Comparison of ENCODE assay signal across 9 cellular contexts in genomic region chr3:42263354-42264346, GRCh38. TPM values are rescaled to one million over a fixed set of nuclear protein-coding genes. Genes with fewer than 3 reads are reported as not detected.
DNase-seq lines count a peak whose midpoint lies in the region; ATAC-seq and TF ChIP-seq lines count a peak whose summit lies in the region.
"Had no signal": no experiment of that assay in that cellular context is flagged by ENCODE, and none has a peak within 500 bp of the region (broad histone marks: within the 10 kb centered on the region; RNA-seq: fewer than 3 reads in every experiment).

No MANE protein-coding gene starts in this region.

- H3K27me3 ChIP-seq in WERI-Rb-1 (ENCODE audit: insufficient read depth, low read depth, severe bottlenecking): peaks cover 30% of the 10 kb centered on the region

- peak; percentile 36; the same call in 1 of the 2 replicates for TF ChIP-seq CTCF in WERI-Rb-1 (IDR thresholded peaks at IDR 0.05; ENCODE audit: low read depth, low read length)

- intact Hi-C loops in activated CD4-positive, alpha-beta T cell treated with anti-CD3 and anti-CD28 coated beads, Interleukin-2, amount 10 ng/mL, durations not matched to agents 24 days and 14 days (cut with micrococcal nuclease): no loop called here

- no peak overlapping the region for H3K27ac ChIP-seq in WERI-Rb-1
- H3K27ac ChIP-seq: BLaER1 treated with 17β-estradiol and CSF1 and Interleukin-3, amounts not matched to agents 10 nM and 100 nM had no signal

- no peak overlapping the region for H3K4me3 Mint-ChIP-seq in activated CD4-positive, alpha-beta T cell treated with anti-CD3 and anti-CD28 coated beads, Interleukin-2, amount 10 ng/mL, durations not matched to agents 24 days and 14 days
- peak overlapping the region; percentile 42 for H3K4me3 Mint-ChIP-seq in stimulated activated memory B cell treated with anti-CD40 and anti-IgM and Interleukin-4, amounts not matched to agents 10 μg/mL and 1 μg/mL and 100 μg/mL, for 72 hours

- no peaks in the 10 kb centered on the region for H3K9me3 ChIP-seq in WERI-Rb-1 (ENCODE audit: severe bottlenecking)

- ATAC-seq in stimulated activated memory B cell treated with anti-CD40 and anti-IgM and Interleukin-4, amounts not matched to agents 10 μg/mL and 1 μg/mL and 100 μg/mL, for 72 hours: peak; percentile 48
- ATAC-seq in HG02759 (IDR thresholded peaks at IDR 0.05; ENCODE audit: unreplicated experiment): no peak
- ATAC-seq in GM21390 (IDR thresholded peaks at IDR 0.05; ENCODE audit: unreplicated experiment): no peak
- no peak for ATAC-seq in HG03439 (IDR thresholded peaks at IDR 0.05; ENCODE audit: unreplicated experiment)

- no peaks in the 10 kb centered on the region for H3K9me3 Mint-ChIP-seq in activated CD4-positive, alpha-beta T cell treated with anti-CD3 and anti-CD28 coated beads, Interleukin-2, amount 10 ng/mL, durations not matched to agents 24 days and 14 days
- peaks cover 3% of the 10 kb centered on the region for H3K9me3 Mint-ChIP-seq in stimulated activated memory B cell treated with anti-CD40 and anti-IgM and Interleukin-4, amounts not matched to agents 10 μg/mL and 1 μg/mL and 100 μg/mL, for 72 hours

- H3K4me1 Mint-ChIP-seq in activated CD4-positive, alpha-beta T cell treated with anti-CD3 and anti-CD28 coated beads, Interleukin-2, amount 10 ng/mL, durations not matched to agents 24 days and 14 days: no peaks in the 10 kb centered on the region
- H3K4me1 Mint-ChIP-seq in stimulated activated memory B cell treated with anti-CD40 and anti-IgM and Interleukin-4, amounts not matched to agents 10 μg/mL and 1 μg/mL and 100 μg/mL, for 72 hours: peaks cover 11% of the 10 kb centered on the region

- H3K36me3 Mint-ChIP-seq in activated CD4-positive, alpha-beta T cell treated with anti-CD3 and anti-CD28 coated beads, Interleukin-2, amount 10 ng/mL, durations not matched to agents 24 days and 14 days (ENCODE audit: low read depth): no peaks in the 10 kb centered on the region
- no peaks in the 10 kb centered on the region for H3K36me3 Mint-ChIP-seq in stimulated activated memory B cell treated with anti-CD40 and anti-IgM and Interleukin-4, amounts not matched to agents 10 μg/mL and 1 μg/mL and 100 μg/mL, for 72 hours

- DNase-seq in activated CD4-positive, alpha-beta T cell treated with anti-CD3 and anti-CD28 coated beads, Interleukin-2, amount 50 U/mL, for 1 hour: peak; percentile 9
- no peak for DNase-seq in activated CD4-positive, alpha-beta T cell treated with anti-CD3 and anti-CD28 coated beads, Interleukin-2, amount 10 ng/mL, durations not matched to agents 24 days and 14 days
- peak; percentile 34 for DNase-seq in WERI-Rb-1

- no peak overlapping the region for H3K27ac Mint-ChIP-seq in activated CD4-positive, alpha-beta T cell treated with anti-CD3 and anti-CD28 coated beads, Interleukin-2, amount 10 ng/mL, durations not matched to agents 24 days and 14 days
- H3K27ac Mint-ChIP-seq in stimulated activated memory B cell treated with anti-CD40 and anti-IgM and Interleukin-4, amounts not matched to agents 10 μg/mL and 1 μg/mL and 100 μg/mL, for 72 hours: no peak overlapping the region

- H3K27me3 Mint-ChIP-seq in activated CD4-positive, alpha-beta T cell treated with anti-CD3 and anti-CD28 coated beads, Interleukin-2, amount 10 ng/mL, durations not matched to agents 24 days and 14 days: peaks cover 65% of the 10 kb centered on the region
- H3K27me3 Mint-ChIP-seq in stimulated activated memory B cell treated with anti-CD40 and anti-IgM and Interleukin-4, amounts not matched to agents 10 μg/mL and 1 μg/mL and 100 μg/mL, for 72 hours: peaks cover 77% of the 10 kb centered on the region

- peak overlapping the region; percentile 38 for H3K4me3 ChIP-seq in WERI-Rb-1 (ENCODE audit: low read depth, low read length)
- peak overlapping the region; percentile 43 for H3K4me3 ChIP-seq in iPS-11a (ENCODE audit: low read depth, low read length)
- H3K4me3 ChIP-seq: BLaER1 treated with 17β-estradiol and CSF1 and Interleukin-3, amounts not matched to agents 10 nM and 100 nM had no signal

- no peaks in the 10 kb centered on the region for H3K36me3 ChIP-seq in WERI-Rb-1

RNA-seq across cellular contexts. Expression of gene CCK, which starts 2.3 kb away (rescaled TPM):
- not detected in 2 replicates for total RNA-seq in activated CD4-positive, alpha-beta T cell treated with anti-CD3 and anti-CD28 coated beads, Interleukin-2, amount 10 ng/mL, durations not matched to agents 24 days and 14 days
